Comparison of ENCODE assay signal across 12 cellular contexts in the genomic region with DNA sequence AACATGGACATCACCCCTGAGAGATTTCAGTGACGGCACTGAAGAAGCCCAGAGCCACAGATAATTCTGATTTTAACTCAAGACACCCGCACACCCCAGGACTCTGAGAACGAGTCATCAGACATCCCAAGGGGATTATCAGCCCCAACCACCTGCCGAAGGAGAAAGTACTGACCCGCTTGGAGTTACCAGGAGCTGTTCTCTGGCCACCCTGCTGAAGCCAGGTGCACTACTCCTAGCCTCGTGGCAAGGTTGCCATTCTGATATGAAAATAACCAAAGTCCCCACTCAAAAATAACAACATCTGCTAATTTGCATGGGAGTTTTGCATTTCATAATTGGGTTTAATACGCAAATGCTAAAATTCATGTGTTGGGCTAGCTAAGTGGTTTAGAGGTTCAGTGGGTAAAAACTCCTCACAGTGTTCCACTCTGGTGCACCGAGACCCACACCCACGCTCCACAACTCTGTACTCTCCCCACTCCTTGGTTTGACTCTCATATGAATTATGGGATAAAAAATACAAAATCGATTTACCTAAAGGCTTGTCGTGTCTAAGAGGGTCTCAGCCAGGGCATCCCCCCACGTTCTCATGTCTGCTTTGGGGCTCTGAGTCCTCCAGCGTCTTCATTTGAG.
A peak's percentile ranks its signal among the peaks of the same experiment; 100 is the strongest.
DNase-seq lines count a peak whose midpoint lies in the region; ATAC-seq, FAIRE-seq and TF ChIP-seq lines count a peak whose summit lies in the region.
"Had no signal": no experiment of that assay in that cellular context is flagged by ENCODE, and none has a peak within 500 bp of the region (broad histone marks: within the 10 kb centered on the region; RNA-seq: fewer than 3 reads in every experiment).

No MANE protein-coding gene starts in this region.

- DNase-seq in GM20000 (ENCODE audit: low spot score): peak; percentile 29
- DNase-seq in memory B cell (ENCODE audit: low spot score in 2 of 2): peak; percentile 24 to 34
- DNase-seq in kidney: no peak
- no peak for DNase-seq in psoas muscle
- DNase-seq in stimulated activated CD4-positive, alpha-beta T cell treated with anti-CD3 and anti-CD28 coated beads, Interleukin-15, amount 100 ng/mL, for 24 hours: no peak
- DNase-seq in activated T-cell treated with anti-CD3 and anti-CD28 coated beads, Interleukin-2, amount 50 U/mL, for 1 hour: no peak
- DNase-seq: PC-9, uterus had no signal

- peak overlapping the region; percentile 22 for H3K27ac Mint-ChIP-seq in memory B cell

- no peak overlapping the region for H3K27ac ChIP-seq in kidney (ENCODE audit: low read depth in 2 of 2, low read length in 2 of 2)
- H3K27ac ChIP-seq in psoas muscle: no peak overlapping the region
- H3K27ac ChIP-seq: parathyroid adenoma, PC-9, uterus had no signal

- no peaks in the 10 kb centered on the region for H3K27me3 ChIP-seq in psoas muscle (ENCODE audit: insufficient read depth in 3 of 3, low read length in 2 of 3)
- H3K27me3 ChIP-seq: uterus had no signal

- H3K4me1 Mint-ChIP-seq in memory B cell: peaks cover 36% of the 10 kb centered on the region

- H3K9me3 Mint-ChIP-seq in memory B cell: no peaks in the 10 kb centered on the region
- H3K9me3 Mint-ChIP-seq: central memory CD8-positive, alpha-beta T cell had no signal

- ATAC-seq in GM18505 (IDR thresholded peaks at IDR 0.05; ENCODE audit: unreplicated experiment) (no peak), HG03342 (IDR thresholded peaks at IDR 0.05; ENCODE audit: unreplicated experiment) (peak; percentile 37), memory B cell (ENCODE audit: low read depth) (peak; percentile 79), psoas muscle (no peak)

- H3K9ac ChIP-seq in kidney (ENCODE audit: low read length in 2 of 2): peak overlapping the region in 1 of 2 donors; percentile 55
- H3K9ac ChIP-seq: parathyroid adenoma had no signal

- no peak for FAIRE-seq in kidney (lab: Jason Lieb, UNC)

- H3K4me1 ChIP-seq in kidney (ENCODE audit: control insufficient read depth in 1 of 2, insufficient read depth in 1 of 2, low read depth in 1 of 2, low read length in 2 of 2) (peaks cover 10 to 23% of the 10 kb centered on the region in 2 donors), psoas muscle (no peaks in the 10 kb centered on the region)
- H3K4me1 ChIP-seq: parathyroid adenoma, uterus had no signal

- TF ChIP-seq CTCF in GM20000 (IDR thresholded peaks at IDR 0.05; ENCODE audit: extremely low read depth, missing control alignments) (no peak), kidney (IDR thresholded peaks at IDR 0.05; ENCODE audit: borderline replicate concordance, extremely low read depth, insufficient read depth) (no peak), psoas muscle (IDR thresholded peaks at IDR 0.05) (no peak)

- H3K9me3 ChIP-seq in kidney (ENCODE audit: control insufficient read depth in 1 of 2, low read length in 2 of 2) (no peaks in the 10 kb centered on the region), psoas muscle (no peaks in the 10 kb centered on the region)
- H3K9me3 ChIP-seq: uterus had no signal

- WGBS in psoas muscle, 3 donors: 80 to 85% (median 83%) methylated on average over 13 of the region's 13 CpGs

- H3K36me3 ChIP-seq in kidney (ENCODE audit: control insufficient read depth in 1 of 2, insufficient read depth in 2 of 2, low read length in 2 of 2) (peaks cover 0 to 4% of the 10 kb centered on the region in 2 donors), psoas muscle (ENCODE audit: insufficient read depth in 1 of 2, low read depth in 1 of 2) (no peaks in the 10 kb centered on the region)
- H3K36me3 ChIP-seq: uterus had no signal

- peaks cover 7% of the 10 kb centered on the region for H3K36me3 Mint-ChIP-seq in memory B cell

- peak overlapping the region in 1 of 2 donors; percentile 55 for H3K4me3 ChIP-seq in kidney (ENCODE audit: low read length in 2 of 2)
- H3K4me3 ChIP-seq in psoas muscle: no peak overlapping the region
- H3K4me3 ChIP-seq: PC-9, uterus had no signal

- peak overlapping the region; percentile 72 for H3K4me3 Mint-ChIP-seq in memory B cell

- peak; percentile 70 for TF ChIP-seq POLR2A in GM18505 (IDR thresholded peaks at IDR 0.05; ENCODE audit: borderline replicate concordance, extremely low read depth, insufficient read depth, insufficient read length)

- peaks cover 9% of the 10 kb centered on the region for H3K27me3 Mint-ChIP-seq in memory B cell
- H3K27me3 Mint-ChIP-seq: central memory CD8-positive, alpha-beta T cell had no signal

- intact Hi-C loops in kidney (cut with DNase I): no loop called here
- intact Hi-C loops in psoas muscle (cut with DNase I): no loop called here

Comparison
In these comparisons a context has a peak if more than half of its experiments do, and no peak if none do; other contexts are left out.
1. ATAC-seq: peak in HG03342 (single experiment) and memory B cell (single experiment); none in GM18505 (single experiment) and psoas muscle (0 of 4).
2. DNase-seq: peak in GM20000 (single experiment) and memory B cell (2 of 2); none in kidney (single experiment), psoas muscle (0 of 2), stimulated activated CD4-positive, alpha-beta T cell treated with anti-CD3 and anti-CD28 coated beads, Interleukin-15, amount 100 ng/mL, for 24 hours (single experiment) and activated T-cell treated with anti-CD3 and anti-CD28 coated beads, Interleukin-2, amount 50 U/mL, for 1 hour (single experiment).